ENCODE assay signal across 8 cellular contexts in the genomic region with DNA sequence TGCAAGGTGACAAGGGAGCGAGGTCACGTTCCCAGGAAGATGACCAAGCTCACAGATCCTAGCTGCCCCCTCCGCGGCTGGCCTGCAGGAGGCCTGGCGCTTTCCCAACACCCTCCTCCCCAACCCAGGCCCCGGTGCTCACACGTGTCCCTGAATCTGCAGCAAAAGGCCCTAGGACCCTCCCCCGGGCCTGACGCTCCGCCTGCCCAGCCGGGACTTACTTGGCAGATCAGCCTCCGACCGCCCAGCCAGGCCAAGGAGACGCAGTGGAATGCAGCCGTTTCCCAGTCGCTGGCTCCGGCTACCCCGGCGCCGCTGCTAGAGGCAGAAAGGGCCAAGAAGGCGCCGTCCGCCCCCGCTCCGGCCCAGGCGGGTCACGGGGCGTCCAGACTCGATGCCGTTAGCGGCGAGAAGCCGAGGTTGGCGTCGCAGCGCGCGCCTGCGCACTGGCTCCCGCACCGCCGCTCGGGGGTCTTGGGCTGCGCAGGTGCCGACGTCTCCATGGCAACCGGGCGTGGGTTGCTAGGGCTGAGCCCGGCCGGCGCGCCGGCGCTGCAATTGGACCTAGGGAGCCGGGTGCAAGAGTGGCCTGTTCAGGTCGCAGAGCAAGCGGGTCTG. TPM values are rescaled to one million over a fixed set of nuclear protein-coding genes. Genes with fewer than 3 reads are reported as not detected.
A peak's percentile ranks its signal among the peaks of the same experiment; 100 is the strongest.
DNase-seq lines count a peak whose midpoint lies in the region; ATAC-seq and TF ChIP-seq lines count a peak whose summit lies in the region.

A gene with protein sequence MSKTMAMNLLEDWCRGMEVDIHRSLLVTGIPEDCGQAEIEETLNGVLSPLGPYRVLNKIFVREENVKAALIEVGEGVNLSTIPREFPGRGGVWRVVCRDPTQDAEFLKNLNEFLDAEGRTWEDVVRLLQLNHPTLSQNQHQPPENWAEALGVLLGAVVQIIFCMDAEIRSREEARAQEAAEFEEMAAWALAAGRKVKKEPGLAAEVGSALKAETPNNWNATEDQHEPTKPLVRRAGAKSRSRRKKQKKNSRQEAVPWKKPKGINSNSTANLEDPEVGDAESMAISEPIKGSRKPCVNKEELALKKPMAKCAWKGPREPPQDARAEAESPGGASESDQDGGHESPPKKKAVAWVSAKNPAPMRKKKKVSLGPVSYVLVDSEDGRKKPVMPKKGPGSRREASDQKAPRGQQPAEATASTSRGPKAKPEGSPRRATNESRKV (minus strand): TSS at position 448 of the 618 bp plus-strand sequence. CDS start 528 bp downstream, outside the sequence.

- ATAC-seq in heart right ventricle (peak; percentile 82 to 94 (median 88)), GM18870 (IDR thresholded peaks at IDR 0.05; ENCODE audit: unreplicated experiment) (no peak)

- H3K36me3 ChIP-seq in heart right ventricle = no peaks in the 10 kb centered on the region

- intact Hi-C loops in heart right ventricle (cut with DNase I) (no loop called here), lower leg skin (cut with DNase I; ENCODE audit: low total_unique reads) (no loop called here)

- H3K27ac ChIP-seq in heart right ventricle = peak within 1 kb of the TSS; percentile 23 to 81 (median 71)

- H3K4me3 ChIP-seq in heart right ventricle (peak within 1 kb of the TSS; percentile 1 to 60 (median 50)), lower leg skin (ENCODE audit: low read depth, poor library complexity, severe bottlenecking) (no peak within 1 kb of the TSS)

- H3K4me1 Mint-ChIP-seq in activated naive CD4-positive, alpha-beta T cell treated with anti-CD3 and anti-CD28 coated beads, Interleukin-2, amount 50 U/mL, for 24 hours = peaks cover 9% of the 10 kb centered on the region
- peaks cover 3% of the 10 kb centered on the region for H3K4me1 Mint-ChIP-seq in activated naive CD8-positive, alpha-beta T cell treated with anti-CD3 and anti-CD28 coated beads for 36 hours
- H3K4me1 Mint-ChIP-seq in progenitor cell of endocrine pancreas (ENCODE audit: low read depth) = peaks cover 9% of the 10 kb centered on the region

- no peaks in the 10 kb centered on the region for H3K9me3 Mint-ChIP-seq in activated naive CD4-positive, alpha-beta T cell treated with anti-CD3 and anti-CD28 coated beads, Interleukin-2, amount 50 U/mL, for 24 hours
- H3K9me3 Mint-ChIP-seq in activated naive CD8-positive, alpha-beta T cell treated with anti-CD3 and anti-CD28 coated beads for 36 hours = no peaks in the 10 kb centered on the region
- H3K9me3 Mint-ChIP-seq in progenitor cell of endocrine pancreas (ENCODE audit: low read depth) = no peaks in the 10 kb centered on the region

- peaks cover 29% of the 10 kb centered on the region for H3K27me3 Mint-ChIP-seq in activated naive CD4-positive, alpha-beta T cell treated with anti-CD3 and anti-CD28 coated beads, Interleukin-2, amount 50 U/mL, for 24 hours
- peaks cover 51% of the 10 kb centered on the region for H3K27me3 Mint-ChIP-seq in activated naive CD8-positive, alpha-beta T cell treated with anti-CD3 and anti-CD28 coated beads for 36 hours
- peaks cover 7% of the 10 kb centered on the region for H3K27me3 Mint-ChIP-seq in progenitor cell of endocrine pancreas

- 2% methylated on average over 56 to 57 of the region's 57 CpGs for WGBS in heart right ventricle, 2 donors
- 8 to 10% methylated on average over 24 to 25 of the region's 57 CpGs for WGBS in lower leg skin, 2 donors

- peaks cover 0 to 32% (median 12%) of the 10 kb centered on the region in 7 donors for H3K27me3 ChIP-seq in heart right ventricle

- DNase-seq in activated naive CD4-positive, alpha-beta T cell (lab: John Stamatoyannopoulos, UW) = no peak
- peak; percentile 74 for DNase-seq in activated naive CD8-positive, alpha-beta T cell treated with anti-CD3 and anti-CD28 coated beads for 36 hours
- DNase-seq in heart right ventricle (peak; percentile 65 to 75), progenitor cell of endocrine pancreas (ENCODE audit: low spot score, unreplicated experiment) (peak; percentile 87), SHP77 (lab: John Stamatoyannopoulos, UW) (no peak), lower leg skin (ENCODE audit: low spot score in 2 of 2) (no peak)

- TF ChIP-seq CTCF in heart right ventricle (IDR thresholded peaks at IDR 0.05) = peak in 1 of 9 donors; percentile 18
- peak; percentile 30 for TF ChIP-seq CTCF in progenitor cell of endocrine pancreas (IDR thresholded peaks at IDR 0.05; ENCODE audit: unreplicated experiment)
- TF ChIP-seq CTCF in lower leg skin (IDR thresholded peaks at IDR 0.05) = no peak

- H3K36me3 Mint-ChIP-seq in activated naive CD4-positive, alpha-beta T cell treated with anti-CD3 and anti-CD28 coated beads, Interleukin-2, amount 50 U/mL, for 24 hours = no peaks in the 10 kb centered on the region
- H3K36me3 Mint-ChIP-seq in activated naive CD8-positive, alpha-beta T cell treated with anti-CD3 and anti-CD28 coated beads for 36 hours = no peaks in the 10 kb centered on the region
- H3K36me3 Mint-ChIP-seq in progenitor cell of endocrine pancreas (ENCODE audit: insufficient read depth) = peaks cover 22% of the 10 kb centered on the region

- no peaks in the 10 kb centered on the region for H3K9me3 ChIP-seq in heart right ventricle

- H3K4me1 ChIP-seq in heart right ventricle = peaks cover 0 to 24% (median 15%) of the 10 kb centered on the region in 9 donors

- TF ChIP-seq POLR2A in lower leg skin (IDR thresholded peaks at IDR 0.05) = no peak

- H3K27ac Mint-ChIP-seq in activated naive CD4-positive, alpha-beta T cell treated with anti-CD3 and anti-CD28 coated beads, Interleukin-2, amount 50 U/mL, for 24 hours = no peak within 1 kb of the TSS
- no peak within 1 kb of the TSS for H3K27ac Mint-ChIP-seq in activated naive CD8-positive, alpha-beta T cell treated with anti-CD3 and anti-CD28 coated beads for 36 hours
- H3K27ac Mint-ChIP-seq in progenitor cell of endocrine pancreas = no peak within 1 kb of the TSS

- peak within 1 kb of the TSS; percentile 23 for H3K4me3 Mint-ChIP-seq in activated naive CD4-positive, alpha-beta T cell treated with anti-CD3 and anti-CD28 coated beads, Interleukin-2, amount 50 U/mL, for 24 hours
- H3K4me3 Mint-ChIP-seq in activated naive CD8-positive, alpha-beta T cell treated with anti-CD3 and anti-CD28 coated beads for 36 hours = peak within 1 kb of the TSS; percentile 69
- peak within 1 kb of the TSS; percentile 75 for H3K4me3 Mint-ChIP-seq in progenitor cell of endocrine pancreas (ENCODE audit: low read depth)

RNA-seq across cellular contexts. Expression of the gene that starts here (rescaled TPM):
- total RNA-seq in activated naive CD8-positive, alpha-beta T cell treated with anti-CD3 and anti-CD28 coated beads for 36 hours = 1 to 10 TPM; 6.0 to 6.3 TPM
- total RNA-seq in heart right ventricle = 10 to 100 TPM in 3 of 10 donors, 1 to 10 TPM in 7; 7.2 to 12.3 (median 9.3) TPM
- 1 to 10 TPM; 2.8 to 3.0 TPM for polyA plus RNA-seq in heart right ventricle
- total RNA-seq in progenitor cell of endocrine pancreas = 27.5 and 28.1 TPM in 2 replicates
- 1 to 10 TPM in 3 of 4 donors, under 1 TPM in 1; 0.30 to 4.0 (median 2.7) TPM for total RNA-seq in lower leg skin

Comparison
In these comparisons a context has a peak if more than half of its experiments do, and no peak if none do; other contexts are left out.
1. H3K4me3 Mint-ChIP-seq: peak in every context shown above with its lines; median percentile 75 in progenitor cell of endocrine pancreas; 69 in activated naive CD8-positive, alpha-beta T cell treated with anti-CD3 and anti-CD28 coated beads for 36 hours; 23 in activated naive CD4-positive, alpha-beta T cell treated with anti-CD3 and anti-CD28 coated beads, Interleukin-2, amount 50 U/mL, for 24 hours.
2. DNase-seq: peak in activated naive CD8-positive, alpha-beta T cell treated with anti-CD3 and anti-CD28 coated beads for 36 hours (single experiment), heart right ventricle (2 of 2) and progenitor cell of endocrine pancreas (single experiment); none in activated naive CD4-positive, alpha-beta T cell (0 of 4), SHP77 (0 of 2) and lower leg skin (0 of 2).